ENCODE assay signal across 8 cellular contexts in the genomic region with DNA sequence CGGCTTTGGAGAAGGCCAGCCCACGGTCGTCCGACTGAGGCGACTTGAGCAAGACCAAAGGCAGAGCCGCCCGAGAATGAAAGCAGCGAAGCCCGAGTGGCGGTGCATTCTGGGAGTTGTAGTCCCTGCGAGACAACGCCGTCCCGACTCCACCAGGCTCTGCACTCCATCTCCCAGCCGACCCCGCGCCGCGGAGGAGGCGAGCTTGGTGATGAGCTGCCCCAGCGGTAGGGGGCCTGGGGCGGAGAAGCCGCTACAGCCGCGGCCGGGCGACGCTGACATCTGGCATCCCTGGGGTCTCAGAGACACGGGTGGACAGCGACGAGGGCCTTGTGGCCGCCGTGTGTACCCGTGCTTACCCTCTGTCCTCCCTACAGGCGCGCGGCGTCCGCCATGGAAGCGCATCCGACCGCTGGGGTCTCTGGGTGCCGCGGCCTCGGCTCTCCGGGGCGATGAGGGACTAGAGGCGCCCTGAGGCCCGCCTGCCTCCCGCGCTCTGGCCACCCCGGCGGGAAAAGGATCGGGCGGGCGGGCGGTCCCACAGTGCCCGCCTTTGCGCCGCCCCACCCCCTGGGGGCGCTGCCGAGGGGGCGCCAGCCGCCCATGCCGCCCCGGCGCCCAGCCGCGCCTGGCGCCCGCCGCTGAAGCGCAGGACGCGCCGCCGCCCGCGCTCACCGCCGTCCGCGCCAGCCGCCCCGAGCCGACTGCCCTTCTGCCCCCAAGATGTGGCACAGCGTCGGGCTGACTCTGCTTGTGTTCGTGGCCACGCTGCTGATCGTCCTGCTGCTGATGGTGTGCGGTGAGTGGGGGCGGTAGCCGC. TPM values are rescaled to one million over a fixed set of nuclear protein-coding genes. Genes with fewer than 3 reads are reported as not detected.
DNase-seq lines count a peak whose midpoint lies in the region; ATAC-seq and TF ChIP-seq lines count a peak whose summit lies in the region.

TSS of gene SMIM13 (plus strand) at position 244 of the 820 bp plus-strand sequence. CDS start at position 724, 480 bp downstream.

- TF ChIP-seq CTCF in right atrium auricular region (IDR thresholded peaks at IDR 0.05) (peak; percentile 66 to 72), vagina (IDR thresholded peaks at IDR 0.05) (peak in 2 of 3 experiments; percentile 54 to 69)

- no peaks in the 10 kb centered on the region for H3K9me3 ChIP-seq in right atrium auricular region
- H3K9me3 ChIP-seq in vagina = no peaks in the 10 kb centered on the region

- intact Hi-C loops in T-helper 2 cell treated with Interferon-gamma antibody and Interleukin-4, amounts not matched to agents 100 ng/mL and 5 ng/mL, for 36 hours (cut with micrococcal nuclease) = loop anchor here (1.0 to 5.0 kb wide), 10 partner anchors 48 to 690 kb away; partner anchors contain the start of genes C6orf52, MAK, NEDD9 and PAK1IP1
- intact Hi-C loops in vagina (cut with DNase I) = no loop called here

- H3K27me3 ChIP-seq in right atrium auricular region (no peaks in the 10 kb centered on the region), vagina (no peaks in the 10 kb centered on the region)

- H3K36me3 ChIP-seq in right atrium auricular region (no peaks in the 10 kb centered on the region), vagina (no peaks in the 10 kb centered on the region)

- H3K4me3 ChIP-seq in right atrium auricular region = peak within 1 kb of the TSS; percentile 88 to 92
- H3K4me3 ChIP-seq in vagina = peak within 1 kb of the TSS; percentile 88 to 94

- H3K4me1 ChIP-seq in right atrium auricular region (peaks cover 0 to 16% of the 10 kb centered on the region in 2 donors), vagina (peaks cover 28% of the 10 kb centered on the region)

- H3K27ac ChIP-seq in right atrium auricular region = peak within 1 kb of the TSS; percentile 97 to 98
- peak within 1 kb of the TSS; percentile 99 for H3K27ac ChIP-seq in vagina

- DNase-seq in NCI-H187 treated with DMSO at 0.1 percent for 48 hours (lab: John Stamatoyannopoulos, UW) = peak; percentile 88
- peak; percentile 81 to 99 (median 96) for DNase-seq in anterior cingulate cortex (lab: John Stamatoyannopoulos, UW)
- DNase-seq in right atrium auricular region (ENCODE audit: low spot score) = peak; percentile 98
- peak; percentile 93 for DNase-seq in pulmonary artery endothelial cell (ENCODE audit: low read depth, low spot score)
- DNase-seq in vagina (ENCODE audit: extremely low spot score in 2 of 2) = peak in 1 of 2 donors; percentile 97

- ATAC-seq in GM18502 (IDR thresholded peaks at IDR 0.05; ENCODE audit: poor library complexity, unreplicated experiment) (peak; percentile 90), HG02970 (IDR thresholded peaks at IDR 0.05; ENCODE audit: low FRiP score, unreplicated experiment) (peak; percentile 90)

- peak in 1 of 2 donors; percentile 51 for TF ChIP-seq POLR2A in vagina (IDR thresholded peaks at IDR 0.05)

RNA-seq across cellular contexts. Expression of gene SMIM13, which starts in this region (rescaled TPM):
- total RNA-seq in T-helper 2 cell treated with Interferon-gamma antibody and Interleukin-4, amounts not matched to agents 100 ng/mL and 5 ng/mL, for 36 hours = 9.4 and 11.9 TPM in 2 replicates
- total RNA-seq in right atrium auricular region (10 to 100 TPM in 1 of 2 donors, 1 to 10 TPM in 1; 9.0 to 11.3 TPM), pulmonary artery endothelial cell (12.8 and 17.4 TPM in 2 replicates), vagina (8.1 TPM)
